11 cellular contexts compared by ENCODE assay signal in genomic region chr21:41640756-41641509, GRCh38.
DNase-seq lines count a peak whose midpoint lies in the region; TF ChIP-seq lines count a peak whose summit lies in the region.
"Had no signal": no experiment of that assay in that cellular context is flagged by ENCODE, and none has a peak within 500 bp of the region (broad histone marks: within the 10 kb centered on the region; RNA-seq: fewer than 3 reads in every experiment).

No MANE protein-coding gene starts in this region.

- peak overlapping the region; percentile 9 for H3K27ac Mint-ChIP-seq in type B pancreatic cell
- no peak overlapping the region for H3K27ac Mint-ChIP-seq in T-helper 2 cell treated with Interferon-gamma antibody and Interleukin-4, amounts not matched to agents 5 μg/mL and 100 μg/mL, for 36 hours

- H3K4me3 ChIP-seq in HUES6 (ENCODE audit: low read depth, low read length) (no peak overlapping the region), breast epithelium (no peak overlapping the region)
- H3K4me3 ChIP-seq: neural progenitor cell had no signal

- H3K4me1 Mint-ChIP-seq in type B pancreatic cell (ENCODE audit: unreplicated experiment) = peaks cover 36% of the 10 kb centered on the region
- H3K4me1 Mint-ChIP-seq in T-helper 2 cell treated with Interferon-gamma antibody and Interleukin-4, amounts not matched to agents 5 μg/mL and 100 μg/mL, for 36 hours (ENCODE audit: low read depth) = no peaks in the 10 kb centered on the region

- H3K9me3 Mint-ChIP-seq in type B pancreatic cell = peaks cover under 1% of the 10 kb centered on the region
- H3K9me3 Mint-ChIP-seq in T-helper 2 cell treated with Interferon-gamma antibody and Interleukin-4, amounts not matched to agents 5 μg/mL and 100 μg/mL, for 36 hours = no peaks in the 10 kb centered on the region
- H3K9me3 Mint-ChIP-seq: neural progenitor cell had no signal

- TF ChIP-seq POLR2A in breast epithelium (IDR thresholded peaks at IDR 0.05) = no peak

- H3K27ac ChIP-seq in HUES6 (ENCODE audit: low read depth, low read length) (peak overlapping the region; percentile 36; the same call in 1 of the 2 replicates), breast epithelium (peak overlapping the region; percentile 62 to 65)
- H3K27ac ChIP-seq: neural progenitor cell had no signal

- H3K36me3 Mint-ChIP-seq in type B pancreatic cell = no peaks in the 10 kb centered on the region
- no peaks in the 10 kb centered on the region for H3K36me3 Mint-ChIP-seq in T-helper 2 cell treated with Interferon-gamma antibody and Interleukin-4, amounts not matched to agents 5 μg/mL and 100 μg/mL, for 36 hours (ENCODE audit: low read depth)
- H3K36me3 Mint-ChIP-seq: neural progenitor cell had no signal

- no peak for TF ChIP-seq CTCF in breast epithelium (IDR thresholded peaks at IDR 0.05)
- TF ChIP-seq CTCF in type B pancreatic cell (conservative IDR thresholded peaks at IDR 0.05) = no peak

- H3K36me3 ChIP-seq in HUES6 (ENCODE audit: control insufficient read depth, insufficient read depth, low read length) = no peaks in the 10 kb centered on the region
- no peaks in the 10 kb centered on the region for H3K36me3 ChIP-seq in breast epithelium
- H3K36me3 ChIP-seq: neural progenitor cell had no signal

- H3K27me3 ChIP-seq in HUES6 (ENCODE audit: control insufficient read depth, insufficient read depth, low read length) = no peaks in the 10 kb centered on the region
- H3K27me3 ChIP-seq in breast epithelium = no peaks in the 10 kb centered on the region
- H3K27me3 ChIP-seq: neural progenitor cell had no signal

- H3K27me3 Mint-ChIP-seq in type B pancreatic cell = peaks cover 5% of the 10 kb centered on the region
- H3K27me3 Mint-ChIP-seq in T-helper 2 cell treated with Interferon-gamma antibody and Interleukin-4, amounts not matched to agents 5 μg/mL and 100 μg/mL, for 36 hours (ENCODE audit: low read depth) = peaks cover 14% of the 10 kb centered on the region

- intact Hi-C loops in breast epithelium (cut with DNase I; ENCODE audit: low total_unique reads) = no loop called here

- peaks cover 8% of the 10 kb centered on the region for H3K9me3 ChIP-seq in HUES6 (ENCODE audit: control insufficient read depth, insufficient read depth, low read depth, low read length)
- H3K9me3 ChIP-seq in breast epithelium = peaks cover 0 to 5% of the 10 kb centered on the region in 2 donors

- peak overlapping the region; percentile 36 for H3K9ac ChIP-seq in HUES6 (ENCODE audit: low read length)
- H3K9ac ChIP-seq: neural progenitor cell had no signal

- no peak for DNase-seq in breast epithelium (ENCODE audit: low spot score in 2 of 2)
- DNase-seq in islet precursor cell = peak; percentile 80
- DNase-seq in type B pancreatic cell (ENCODE audit: extremely low spot score, unreplicated experiment) = no peak
- DNase-seq in T-helper 2 cell treated with Interferon-gamma antibody and Interleukin-4, amounts not matched to agents 5 μg/mL and 100 μg/mL, for 36 hours (ENCODE audit: low spot score) = no peak
- DNase-seq in DMS 273 treated with DMSO at 0.1 percent for 48 hours (lab: John Stamatoyannopoulos, UW) = no peak
- DNase-seq in SHP77 (lab: John Stamatoyannopoulos, UW) = no peak
- DNase-seq in H4 (ENCODE audit: low spot score) = no peak
- DNase-seq: cerebellar nuclear complex, NCI-H2171 had no signal

- no peak overlapping the region for H3K4me3 Mint-ChIP-seq in type B pancreatic cell
- H3K4me3 Mint-ChIP-seq in T-helper 2 cell treated with Interferon-gamma antibody and Interleukin-4, amounts not matched to agents 5 μg/mL and 100 μg/mL, for 36 hours = no peak overlapping the region
- H3K4me3 Mint-ChIP-seq: neural progenitor cell had no signal

- H3K4me1 ChIP-seq in HUES6 (ENCODE audit: control insufficient read depth, insufficient read depth, low read length) (peaks cover 10% of the 10 kb centered on the region; the same call in 1 of the 2 replicates), breast epithelium (no peaks in the 10 kb centered on the region)
- H3K4me1 ChIP-seq: neural progenitor cell had no signal
